ENCODE assay signal across 2 cellular contexts in genomic region chr13:45337395-45337794, GRCh38.
TF ChIP-seq lines count a peak whose summit lies in the region.

No MANE protein-coding gene starts in this region.

TF ChIP-seq in WTC11, 78 proteins besides CTCF, POLR2A, EP300 and RAD21:
- TF ChIP-seq GTF2I (CRISPR knock-in tag; conservative IDR thresholded peaks at IDR 0.05) (no peak), PRRX2 (CRISPR knock-in tag; IDR thresholded peaks at IDR 0.05) (no peak), ZBTB43 (CRISPR knock-in tag; IDR thresholded peaks at IDR 0.05) (no peak), ERG (CRISPR knock-in tag; IDR thresholded peaks at IDR 0.05) (no peak), ZNF121 (CRISPR knock-in tag; IDR thresholded peaks at IDR 0.05) (no peak), ZNF416 (CRISPR knock-in tag; IDR thresholded peaks at IDR 0.05) (0 out of 2 replicates have a peak, but pooled peaks have one; percentile 50)
- TF ChIP-seq, protein P1, sequence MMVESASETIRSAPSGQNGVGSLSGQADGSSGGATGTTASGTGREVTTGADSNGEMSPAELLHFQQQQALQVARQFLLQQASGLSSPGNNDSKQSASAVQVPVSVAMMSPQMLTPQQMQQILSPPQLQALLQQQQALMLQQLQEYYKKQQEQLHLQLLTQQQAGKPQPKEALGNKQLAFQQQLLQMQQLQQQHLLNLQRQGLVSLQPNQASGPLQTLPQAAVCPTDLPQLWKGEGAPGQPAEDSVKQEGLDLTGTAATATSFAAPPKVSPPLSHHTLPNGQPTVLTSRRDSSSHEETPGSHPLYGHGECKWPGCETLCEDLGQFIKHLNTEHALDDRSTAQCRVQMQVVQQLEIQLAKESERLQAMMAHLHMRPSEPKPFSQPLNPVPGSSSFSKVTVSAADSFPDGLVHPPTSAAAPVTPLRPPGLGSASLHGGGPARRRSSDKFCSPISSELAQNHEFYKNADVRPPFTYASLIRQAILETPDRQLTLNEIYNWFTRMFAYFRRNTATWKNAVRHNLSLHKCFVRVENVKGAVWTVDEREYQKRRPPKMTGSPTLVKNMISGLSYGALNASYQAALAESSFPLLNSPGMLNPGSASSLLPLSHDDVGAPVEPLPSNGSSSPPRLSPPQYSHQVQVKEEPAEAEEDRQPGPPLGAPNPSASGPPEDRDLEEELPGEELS (CRISPR knock-in tag; IDR thresholded peaks at IDR 0.05), result no peak

TF ChIP-seq in endothelial cell of umbilical vein, 7 proteins besides CTCF, POLR2A, EP300 and RAD21:
- no peak for TF ChIP-seq MYC (IDR thresholded peaks at IDR 0.05; ENCODE audit: low read depth, low read length)
- no peak for TF ChIP-seq POLR2AphosphoS5 (IDR thresholded peaks at IDR 0.05; ENCODE audit: insufficient read depth, low read depth, low read length)
- TF ChIP-seq GATA2 (IDR thresholded peaks at IDR 0.05; ENCODE audit: insufficient read depth, insufficient read length, low read depth, low read length), result no peak
- no peak for TF ChIP-seq JUN (IDR thresholded peaks at IDR 0.05; ENCODE audit: borderline replicate concordance, insufficient read depth, insufficient read length, low read depth)
